ENCODE assay signal across 10 cellular contexts in genomic region chr19:16369664-16370576, GRCh38. TPM values are rescaled to one million over a fixed set of nuclear protein-coding genes. Genes with fewer than 3 reads are reported as not detected.
A peak's percentile ranks its signal among the peaks of the same experiment; 100 is the strongest.
DNase-seq lines count a peak whose midpoint lies in the region; ATAC-seq and TF ChIP-seq lines count a peak whose summit lies in the region.
"Had no signal": no experiment of that assay in that cellular context is flagged by ENCODE, and none has a peak within 500 bp of the region (broad histone marks: within the 10 kb centered on the region; RNA-seq: fewer than 3 reads in every experiment).

No MANE protein-coding gene starts in this region.

- H3K27me3 ChIP-seq in CD4-positive, alpha-beta memory T cell (ENCODE audit: insufficient read depth, low read length) = no peaks in the 10 kb centered on the region
- no peaks in the 10 kb centered on the region for H3K27me3 ChIP-seq in neutrophil

- H3K4me1 Mint-ChIP-seq in CD4-positive, alpha-beta memory T cell = peaks cover 0 to 54% (median 39%) of the 10 kb centered on the region in 4 donors

- no peaks in the 10 kb centered on the region for H3K9me3 ChIP-seq in CD4-positive, alpha-beta memory T cell (ENCODE audit: control insufficient read depth in 1 of 2, low read length in 2 of 2)
- H3K9me3 ChIP-seq in neutrophil = no peaks in the 10 kb centered on the region

- H3K4me1 ChIP-seq in CD4-positive, alpha-beta memory T cell (ENCODE audit: insufficient read depth, low read length) = peaks cover 98% of the 10 kb centered on the region
- H3K4me1 ChIP-seq in neutrophil (ENCODE audit: control insufficient read depth in 1 of 2, insufficient read depth in 1 of 2, low read depth in 1 of 2, low read length in 1 of 2) = peaks cover 80 to 82% of the 10 kb centered on the region in 2 experiments

- peaks cover 2 to 13% of the 10 kb centered on the region in 2 donors for H3K36me3 Mint-ChIP-seq in CD4-positive, alpha-beta memory T cell

- CTCF ChIA-PET in CD4-positive, alpha-beta memory T cell (lab: Charles Lee; ENCODE audit: partially characterized antibody) = interaction anchor here (1.4 to 10.2 kb wide), 7 partner anchors 13 to 123 kb away, joined by 4 to 143 read pairs (median 23); no protein-coding TSS in a partner anchor

- no peak overlapping the region for H3K27ac Mint-ChIP-seq in CD4-positive, alpha-beta memory T cell

- intact Hi-C loops in CD4-positive, alpha-beta memory T cell (cut with micrococcal nuclease) = loop anchor here (1.0 to 2.0 kb wide), 2 partner anchors 40 to 259 kb away; partner anchors contain the start of gene RAB8A

- DNase-seq in CD4-positive, alpha-beta memory T cell = peak; percentile 81 to 98 (median 86)
- DNase-seq in T-helper 1 cell (peak; percentile 64 to 78 (median 77)), activated gamma-delta T cell (lab: John Stamatoyannopoulos, UW) (peak; percentile 47), dermis blood vessel endothelial cell (no peak), NCI-H128 (lab: John Stamatoyannopoulos, UW; ENCODE audit: unreplicated experiment) (no peak)
- DNase-seq: DMS153, foreskin fibroblast had no signal

- POLR2A ChIA-PET in CD4-positive, alpha-beta memory T cell (lab: Charles Lee; ENCODE audit: partially characterized antibody) = interaction anchor here (0.7 to 34.9 kb wide), 21 partner anchors 4 to 1911 kb away, joined by 3 to 6478 read pairs (median 5); partner anchors contain the start of genes AP1M1, FAM32A, JUND and KLF2

- H3K4me3 Mint-ChIP-seq in CD4-positive, alpha-beta memory T cell = no peak overlapping the region

- no peak for TF ChIP-seq CTCF in neutrophil (IDR thresholded peaks at IDR 0.05)

- no peak for ATAC-seq in GM18858 (IDR thresholded peaks at IDR 0.05; ENCODE audit: unreplicated experiment)
- no peak for ATAC-seq in HG03139 (IDR thresholded peaks at IDR 0.05; ENCODE audit: unreplicated experiment)

- peaks cover 0 to 7% (median 0%) of the 10 kb centered on the region in 8 donors for H3K9me3 Mint-ChIP-seq in CD4-positive, alpha-beta memory T cell

- no peaks in the 10 kb centered on the region for H3K27me3 Mint-ChIP-seq in CD4-positive, alpha-beta memory T cell

- H3K4me3 ChIP-seq in CD4-positive, alpha-beta memory T cell (ENCODE audit: low read length in 2 of 2) = peak overlapping the region; percentile 18 to 51
- H3K4me3 ChIP-seq in neutrophil (ENCODE audit: low read depth in 1 of 2, low read length in 1 of 2) = peak overlapping the region in 1 of 2 experiments; percentile 51

- H3K27ac ChIP-seq in CD4-positive, alpha-beta memory T cell (ENCODE audit: low read depth, low read length) = peak overlapping the region; percentile 89
- peak overlapping the region; percentile 91 for H3K27ac ChIP-seq in neutrophil

- no peaks in the 10 kb centered on the region for H3K36me3 ChIP-seq in CD4-positive, alpha-beta memory T cell (ENCODE audit: insufficient read depth, low read length)
- peaks cover 5% of the 10 kb centered on the region for H3K36me3 ChIP-seq in neutrophil

RNA-seq across cellular contexts. Expression of gene KLF2, which starts 45.3 kb away (rescaled TPM):
- total RNA-seq in CD4-positive, alpha-beta memory T cell = 100 to 1,000 TPM; 425 to 437 TPM
- polyA plus RNA-seq in CD4-positive, alpha-beta memory T cell = 100 to 1,000 TPM; 120 to 300 TPM
- 4.4 and 5.1 TPM in 2 replicates for total RNA-seq in dermis blood vessel endothelial cell

Comparison
In these comparisons a context has a peak if more than half of its experiments do, and no peak if none do; other contexts are left out.
1. DNase-seq: peak in CD4-positive, alpha-beta memory T cell (5 of 5), T-helper 1 cell (5 of 5) and activated gamma-delta T cell (single experiment); none in dermis blood vessel endothelial cell (single experiment) and NCI-H128 (single experiment).
2. RNA of gene KLF2, which starts 45.3 kb away (total RNA-seq): 425 to 437 TPM in CD4-positive, alpha-beta memory T cell; 4.4 to 5.1 TPM in dermis blood vessel endothelial cell; every median in the first group is over 10 times any median in the second.